Comparison of ENCODE assay signal across 26 cellular contexts in genomic region chr2:233436191-233436581, GRCh38.
DNase-seq lines count a peak whose midpoint lies in the region; ATAC-seq and TF ChIP-seq lines count a peak whose summit lies in the region.
"Had no signal": no experiment of that assay in that cellular context is flagged by ENCODE, and none has a peak within 500 bp of the region (broad histone marks: within the 10 kb centered on the region; RNA-seq: fewer than 3 reads in every experiment).

No MANE protein-coding gene starts in this region.

- peaks cover 55 to 70% (median 60%) of the 10 kb centered on the region in 3 donors for H3K4me1 ChIP-seq in skeletal muscle tissue (ENCODE audit: control insufficient read depth in 3 of 3, insufficient read depth in 3 of 3, low read length in 3 of 3)
- H3K4me1 ChIP-seq: vagina had no signal

- peak overlapping the region in 2 of 3 donors; percentile 9 to 17 for H3K4me3 ChIP-seq in skeletal muscle tissue (ENCODE audit: low read length in 3 of 3)
- H3K4me3 ChIP-seq: GM12878, heart right ventricle, ovary, PC-9, vagina had no signal

- no peaks in the 10 kb centered on the region for H3K27me3 Mint-ChIP-seq in natural killer cell treated with Interleukin-12 subunit alpha and Interleukin-12 subunit beta and Interleukin-15 and Interleukin-18, amount 100 ng/mL, for 72 hours
- no peaks in the 10 kb centered on the region for H3K27me3 Mint-ChIP-seq in natural killer cell (ENCODE audit: low read depth in 2 of 2)
- no peaks in the 10 kb centered on the region for H3K27me3 Mint-ChIP-seq in T-cell
- H3K27me3 Mint-ChIP-seq: activated CD4-positive, alpha-beta T cell treated with anti-CD3 and anti-CD28 coated beads, Interleukin-2, amount 10 ng/mL, durations not matched to agents 24 days and 14 days; activated CD8-positive, alpha-beta memory T cell treated with anti-CD3 and anti-CD28 coated beads, Interleukin-2, amount 10 ng/mL, durations not matched to agents 7 days and 5 days; activated naive CD8-positive, alpha-beta T cell treated with anti-CD3 and anti-CD28 coated beads, Interleukin-2, amount 10 ng/mL, durations not matched to agents 7 days and 5 days; activated T-helper 17 cell treated with anti-CD3 and anti-CD28 coated beads, Interleukin-2, amount 50 U/mL, for 72 hours; central memory CD8-positive, alpha-beta T cell; naive thymus-derived CD8-positive, alpha-beta T cell had no signal

- ATAC-seq in natural killer cell treated with Interleukin-12 subunit alpha and Interleukin-12 subunit beta and Interleukin-15 and Interleukin-18, amount 100 ng/mL, for 72 hours, result no peak
- ATAC-seq in natural killer cell, result no peak
- ATAC-seq in T-cell (replicated peaks in 1 of 4), result no peak
- ATAC-seq: activated CD8-positive, alpha-beta memory T cell treated with anti-CD3 and anti-CD28 coated beads, Interleukin-2, amount 10 ng/mL, durations not matched to agents 7 days and 5 days; activated T-helper 17 cell treated with anti-CD3 and anti-CD28 coated beads, Interleukin-2, amount 50 U/mL, for 72 hours; naive thymus-derived CD8-positive, alpha-beta T cell had no signal

- H3K27me3 ChIP-seq in skeletal muscle tissue (ENCODE audit: control insufficient read depth in 3 of 3, insufficient read depth in 3 of 3, low read length in 3 of 3), result no peaks in the 10 kb centered on the region
- H3K27me3 ChIP-seq: heart right ventricle, ovary, vagina had no signal

- peaks cover 11% of the 10 kb centered on the region for H3K36me3 Mint-ChIP-seq in natural killer cell treated with Interleukin-12 subunit alpha and Interleukin-12 subunit beta and Interleukin-15 and Interleukin-18, amount 100 ng/mL, for 72 hours
- peaks cover 17% of the 10 kb centered on the region for H3K36me3 Mint-ChIP-seq in natural killer cell
- H3K36me3 Mint-ChIP-seq in T-cell, result peaks cover 58% of the 10 kb centered on the region

- H3K27ac ChIP-seq in skeletal muscle tissue (ENCODE audit: low read depth, low read length), result peak overlapping the region; percentile 70
- H3K27ac ChIP-seq: ovary, PC-9, vagina had no signal

- no peaks in the 10 kb centered on the region for H3K9me3 Mint-ChIP-seq in natural killer cell treated with Interleukin-12 subunit alpha and Interleukin-12 subunit beta and Interleukin-15 and Interleukin-18, amount 100 ng/mL, for 72 hours
- no peaks in the 10 kb centered on the region for H3K9me3 Mint-ChIP-seq in natural killer cell
- H3K9me3 Mint-ChIP-seq in T-cell, result no peaks in the 10 kb centered on the region
- H3K9me3 Mint-ChIP-seq: activated CD4-positive, alpha-beta T cell treated with anti-CD3 and anti-CD28 coated beads, Interleukin-2, amount 10 ng/mL, durations not matched to agents 24 days and 14 days; activated naive CD8-positive, alpha-beta T cell treated with anti-CD3 and anti-CD28 coated beads, Interleukin-2, amount 10 ng/mL, durations not matched to agents 7 days and 5 days; activated T-helper 17 cell treated with anti-CD3 and anti-CD28 coated beads, Interleukin-2, amount 50 U/mL, for 72 hours; central memory CD8-positive, alpha-beta T cell; naive thymus-derived CD8-positive, alpha-beta T cell had no signal

- H3K9me3 ChIP-seq in skeletal muscle tissue (ENCODE audit: control insufficient read depth in 3 of 3, low read length in 3 of 3), result no peaks in the 10 kb centered on the region
- H3K9me3 ChIP-seq: heart right ventricle, ovary, vagina had no signal

- no peak overlapping the region for H3K4me3 Mint-ChIP-seq in natural killer cell treated with Interleukin-12 subunit alpha and Interleukin-12 subunit beta and Interleukin-15 and Interleukin-18, amount 100 ng/mL, for 72 hours
- H3K4me3 Mint-ChIP-seq in natural killer cell (no peak overlapping the region), T-cell (no peak overlapping the region)
- H3K4me3 Mint-ChIP-seq: activated CD4-positive, alpha-beta T cell treated with anti-CD3 and anti-CD28 coated beads, Interleukin-2, amount 10 ng/mL, durations not matched to agents 24 days and 14 days; activated CD8-positive, alpha-beta memory T cell treated with anti-CD3 and anti-CD28 coated beads, Interleukin-2, amount 10 ng/mL, durations not matched to agents 7 days and 5 days; activated naive CD8-positive, alpha-beta T cell treated with anti-CD3 and anti-CD28 coated beads, Interleukin-2, amount 10 ng/mL, durations not matched to agents 7 days and 5 days; activated T-helper 17 cell treated with anti-CD3 and anti-CD28 coated beads, Interleukin-2, amount 50 U/mL, for 72 hours; CD14-positive monocyte; central memory CD8-positive, alpha-beta T cell; mesothelial cell of epicardium; naive thymus-derived CD8-positive, alpha-beta T cell had no signal

- H3K4me1 Mint-ChIP-seq in natural killer cell treated with Interleukin-12 subunit alpha and Interleukin-12 subunit beta and Interleukin-15 and Interleukin-18, amount 100 ng/mL, for 72 hours (ENCODE audit: low read depth in 2 of 2), result peaks cover 12 to 23% of the 10 kb centered on the region in 2 donors
- peaks cover 51 to 52% of the 10 kb centered on the region in 2 donors for H3K4me1 Mint-ChIP-seq in natural killer cell
- peaks cover 20 to 33% (median 31%) of the 10 kb centered on the region in 3 donors for H3K4me1 Mint-ChIP-seq in T-cell

- intact Hi-C loops in natural killer cell (cut with micrococcal nuclease), result no loop called here

- POLR2A ChIA-PET in T-cell (lab: Charles Lee), result no interaction called here

- no peak overlapping the region for H3K27ac Mint-ChIP-seq in natural killer cell treated with Interleukin-12 subunit alpha and Interleukin-12 subunit beta and Interleukin-15 and Interleukin-18, amount 100 ng/mL, for 72 hours
- H3K27ac Mint-ChIP-seq in natural killer cell, result no peak overlapping the region
- H3K27ac Mint-ChIP-seq in T-cell, result no peak overlapping the region
- H3K27ac Mint-ChIP-seq: activated CD4-positive, alpha-beta T cell treated with anti-CD3 and anti-CD28 coated beads, Interleukin-2, amount 10 ng/mL, durations not matched to agents 24 days and 14 days; activated naive CD8-positive, alpha-beta T cell treated with anti-CD3 and anti-CD28 coated beads, Interleukin-2, amount 10 ng/mL, durations not matched to agents 7 days and 5 days; activated T-helper 17 cell treated with anti-CD3 and anti-CD28 coated beads, Interleukin-2, amount 50 U/mL, for 72 hours; mesothelial cell of epicardium had no signal

- TF ChIP-seq CTCF in natural killer cell (IDR thresholded peaks at IDR 0.05), result no peak

- peak overlapping the region; percentile 7 to 63 (median 21) for H3K9ac ChIP-seq in skeletal muscle tissue (ENCODE audit: low read depth in 1 of 3, low read length in 3 of 3)

- peak; percentile 44 for DNase-seq in natural killer cell treated with Interleukin-12 subunit alpha and Interleukin-12 subunit beta and Interleukin-15 and Interleukin-18, amount 100 ng/mL, for 72 hours (ENCODE audit: low spot score)
- DNase-seq in natural killer cell (no peak), islet precursor cell (peak; percentile 23), T-cell (no peak), T-helper 9 cell (no peak), HuH-7 (ENCODE audit: low spot score) (no peak)
- DNase-seq: activated CD4-positive, alpha-beta T cell treated with anti-CD3 and anti-CD28 coated beads, Interleukin-2, amount 10 ng/mL, durations not matched to agents 24 days and 14 days; H7; NCI-H1436; NCI-H2107; NCI-H524; NK-92 treated with Interleukin-12 subunit alpha and Interleukin-12 subunit beta, amount 100 ng/mL, for 24 hours; PC-9; SIG-M5 had no signal

- H3K36me3 ChIP-seq in skeletal muscle tissue (ENCODE audit: control insufficient read depth in 3 of 3, insufficient read depth in 3 of 3, low read length in 3 of 3), result peaks cover 47 to 66% (median 55%) of the 10 kb centered on the region in 3 donors
- H3K36me3 ChIP-seq: ovary had no signal

- CTCF ChIA-PET in T-cell (lab: Charles Lee), result interaction anchor here (0.5 to 1.9 kb wide), 3 partner anchors 32 to 130 kb away, joined by 3 to 5 read pairs (median 5); no protein-coding TSS in a partner anchor

Comparison
In these comparisons a context has a peak if more than half of its experiments do, and no peak if none do; other contexts are left out.
1. DNase-seq: peak in natural killer cell treated with Interleukin-12 subunit alpha and Interleukin-12 subunit beta and Interleukin-15 and Interleukin-18, amount 100 ng/mL, for 72 hours (single experiment) and islet precursor cell (single experiment); none in natural killer cell (single experiment), T-cell (0 of 34), T-helper 9 cell (single experiment) and HuH-7 (single experiment).